11 cellular contexts compared by ENCODE assay signal in the genomic region with DNA sequence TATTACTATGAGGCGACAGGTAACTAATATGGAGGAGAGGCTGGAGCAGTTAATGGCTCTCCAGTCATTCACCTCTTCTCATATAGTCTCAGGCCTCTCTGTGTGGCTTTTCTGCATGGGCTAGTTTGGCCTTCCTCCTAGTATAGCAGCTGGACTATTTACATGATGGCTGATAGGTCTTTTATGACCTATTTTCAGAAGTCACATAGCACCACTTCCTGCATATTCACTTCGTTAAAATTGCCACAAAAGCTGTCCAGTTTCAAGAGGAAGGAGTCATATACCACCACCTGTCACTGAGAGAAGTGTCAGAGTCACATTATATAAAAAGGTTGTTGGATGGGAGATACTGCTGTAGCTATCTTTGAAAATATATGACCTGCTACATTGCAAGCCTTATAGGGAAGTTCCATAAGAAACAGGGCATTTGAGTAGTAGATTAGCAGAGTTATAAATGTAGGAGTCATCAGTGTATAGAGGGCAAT. TPM values are rescaled to one million over a fixed set of nuclear protein-coding genes. Genes with fewer than 3 reads are reported as not detected.
DNase-seq lines count a peak whose midpoint lies in the region; ATAC-seq and TF ChIP-seq lines count a peak whose summit lies in the region.
"Had no signal": no experiment of that assay in that cellular context is flagged by ENCODE, and none has a peak within 500 bp of the region (broad histone marks: within the 10 kb centered on the region; RNA-seq: fewer than 3 reads in every experiment).

No MANE protein-coding gene starts in this region.

- H3K79me1 ChIP-seq in mesenchymal stem cell (replicated peaks; ENCODE audit: low read length, poor library complexity, severe bottlenecking), result no peaks in the 10 kb centered on the region

- WGBS in mesenchymal stem cell, result 75% methylated on average over 2 of the region's 2 CpGs
- 62 to 69% methylated on average over 2 of the region's 2 CpGs for WGBS in testis, 2 donors

- peak overlapping the region; percentile 18 for H2AFZ ChIP-seq in mesenchymal stem cell (ENCODE audit: low read depth, low read length)

- H3K4me3 ChIP-seq in mesenchymal stem cell (ENCODE audit: insufficient read depth in 1 of 2, low read depth in 1 of 2, low read length in 2 of 2), result no peak overlapping the region
- no peak overlapping the region for H3K4me3 ChIP-seq in testis
- H3K4me3 ChIP-seq in effector memory CD4-positive, alpha-beta T cell (ENCODE audit: insufficient read depth, low read depth, low read length, poor library complexity, severe bottlenecking), result no peak overlapping the region
- H3K4me3 ChIP-seq: gastrocnemius medialis had no signal

- H4K91ac ChIP-seq in mesenchymal stem cell (ENCODE audit: low read length), result no peak overlapping the region

- ATAC-seq in GM19023 (IDR thresholded peaks at IDR 0.05; ENCODE audit: unreplicated experiment), result peak; percentile 96
- ATAC-seq in GM21723 (IDR thresholded peaks at IDR 0.05; ENCODE audit: unreplicated experiment), result peak; percentile 94
- ATAC-seq in HG03432 (IDR thresholded peaks at IDR 0.05; ENCODE audit: unreplicated experiment), result peak; percentile 98
- ATAC-seq: gastrocnemius medialis, Panc1 had no signal

- no peak for TF ChIP-seq POLR2A in testis (IDR thresholded peaks at IDR 0.05)

- H3K36me3 ChIP-seq in mesenchymal stem cell (ENCODE audit: control insufficient read depth in 1 of 2, insufficient read depth in 2 of 2, low read depth in 1 of 2, low read length in 2 of 2), result no peaks in the 10 kb centered on the region
- H3K36me3 ChIP-seq in testis (ENCODE audit: low read depth, missing control alignments), result no peaks in the 10 kb centered on the region
- no peaks in the 10 kb centered on the region for H3K36me3 ChIP-seq in effector memory CD4-positive, alpha-beta T cell (ENCODE audit: control insufficient read depth, insufficient read depth, low read length)
- H3K36me3 ChIP-seq: gastrocnemius medialis had no signal

- no peaks in the 10 kb centered on the region for H3K4me1 ChIP-seq in mesenchymal stem cell (ENCODE audit: control insufficient read depth, insufficient read depth, low read depth, low read length)
- no peaks in the 10 kb centered on the region for H3K4me1 ChIP-seq in testis
- H3K4me1 ChIP-seq in effector memory CD4-positive, alpha-beta T cell (ENCODE audit: control insufficient read depth, insufficient read depth, low read length, poor library complexity, severe bottlenecking), result no peaks in the 10 kb centered on the region

- H3K4ac ChIP-seq in mesenchymal stem cell (ENCODE audit: low read depth in 1 of 2, low read length in 2 of 2), result no peak overlapping the region

- no peak overlapping the region for H3K23ac ChIP-seq in mesenchymal stem cell (ENCODE audit: low read length in 2 of 2)

- no peak overlapping the region for H3K4me2 ChIP-seq in mesenchymal stem cell (ENCODE audit: low read length, poor library complexity, severe bottlenecking)

- H2BK15ac ChIP-seq in mesenchymal stem cell (ENCODE audit: low read depth, poor library complexity, severe bottlenecking), result no peak overlapping the region

- no peak for TF ChIP-seq CTCF in testis (IDR thresholded peaks at IDR 0.05)

- no peak overlapping the region for H3K14ac ChIP-seq in mesenchymal stem cell (ENCODE audit: low read length in 2 of 2)

- H3K27me3 ChIP-seq in mesenchymal stem cell (ENCODE audit: control insufficient read depth in 1 of 2, insufficient read depth in 1 of 2, low read length in 2 of 2) (no peaks in the 10 kb centered on the region), testis (no peaks in the 10 kb centered on the region)
- H3K27me3 ChIP-seq in effector memory CD4-positive, alpha-beta T cell (replicated peaks; ENCODE audit: control insufficient read depth, insufficient read depth, low read length, poor library complexity, severe bottlenecking), result no peaks in the 10 kb centered on the region
- H3K27me3 ChIP-seq: gastrocnemius medialis had no signal

- intact Hi-C loops in testis (cut with DNase I; ENCODE audit: low total_unique reads), result loop anchor here (10.0 kb wide), 1 partner anchor 81 kb away; no protein-coding TSS in a partner anchor

- H3K9ac ChIP-seq in mesenchymal stem cell (ENCODE audit: low read length), result no peak overlapping the region

- H2BK12ac ChIP-seq in mesenchymal stem cell (ENCODE audit: low read length in 2 of 2), result no peak overlapping the region

- H3K27ac ChIP-seq in mesenchymal stem cell (ENCODE audit: low read length, poor library complexity, severe bottlenecking), result no peak overlapping the region
- no peak overlapping the region for H3K27ac ChIP-seq in testis
- H3K27ac ChIP-seq in effector memory CD4-positive, alpha-beta T cell (ENCODE audit: insufficient read depth, low read length, poor library complexity, severe bottlenecking), result no peak overlapping the region
- H3K27ac ChIP-seq: gastrocnemius medialis had no signal

- H2BK120ac ChIP-seq in mesenchymal stem cell (ENCODE audit: low read depth, low read length), result no peak overlapping the region

- H2BK5ac ChIP-seq in mesenchymal stem cell (ENCODE audit: low read depth, low read length, poor library complexity, severe bottlenecking), result no peak overlapping the region

- H4K8ac ChIP-seq in mesenchymal stem cell (ENCODE audit: low read length), result no peak overlapping the region

- H2AK5ac ChIP-seq in mesenchymal stem cell (ENCODE audit: low read length, severe bottlenecking), result no peak overlapping the region

- DNase-seq in mesenchymal stem cell, result no peak
- no peak for DNase-seq in testis
- DNase-seq in HK-2 (ENCODE audit: unreplicated experiment), result no peak
- no peak for DNase-seq in effector memory CD4-positive, alpha-beta T cell
- DNase-seq: activated CD4-positive, alpha-beta T cell treated with anti-CD3 and anti-CD28 coated beads for 4 hours; gastrocnemius medialis; stimulated activated CD4-positive, alpha-beta T cell treated with anti-CD3 and anti-CD28 coated beads, Interleukin-4, amount 100 ng/mL, for 4 hours had no signal

- H3K9me3 ChIP-seq in mesenchymal stem cell (ENCODE audit: control insufficient read depth, low read length) (no peaks in the 10 kb centered on the region), testis (no peaks in the 10 kb centered on the region)
- no peaks in the 10 kb centered on the region for H3K9me3 ChIP-seq in effector memory CD4-positive, alpha-beta T cell (ENCODE audit: control insufficient read depth, low read length)
- H3K9me3 ChIP-seq: gastrocnemius medialis had no signal

- H3K18ac ChIP-seq in mesenchymal stem cell (ENCODE audit: low read depth in 1 of 2, low read length in 2 of 2), result no peak overlapping the region

RNA-seq across cellular contexts. Expression of a gene that starts 8.0 kb away (rescaled TPM):
- 36.8 TPM for polyA plus RNA-seq in mesenchymal stem cell (2013, experiment 1 of 2)
- polyA plus RNA-seq in mesenchymal stem cell (2013, experiment 2 of 2), result 34.2 TPM
- total RNA-seq in testis, result 100 to 1,000 TPM; 148 to 196 TPM
- 118 TPM for polyA plus RNA-seq in testis (ENCODE audit: insufficient read depth, low read depth, low replicate concordance)
